ENCODE assay signal across 8 cellular contexts in genomic region chr17:78315355-78316114, GRCh38. TPM values are rescaled to one million over a fixed set of nuclear protein-coding genes. Genes with fewer than 3 reads are reported as not detected.
DNase-seq lines count a peak whose midpoint lies in the region; TF ChIP-seq lines count a peak whose summit lies in the region.

No MANE protein-coding gene starts in this region.

- H3K27ac Mint-ChIP-seq in type B pancreatic cell: peak overlapping the region; percentile 91

- no peaks in the 10 kb centered on the region for H3K36me3 Mint-ChIP-seq in type B pancreatic cell

- H3K4me3 ChIP-seq in BLaER1 treated with 17β-estradiol and CSF1 and Interleukin-3, amounts not matched to agents 10 nM and 100 nM: peak overlapping the region in 3 of 10 experiments; percentile 0 to 37 (median 35); a peak in 4 of 20 replicates
- H3K4me3 ChIP-seq in Karpas-422 (ENCODE audit: low read length): no peak overlapping the region

- H2AFZ ChIP-seq in Karpas-422 (ENCODE audit: low read length): no peak overlapping the region

- H3K9me3 ChIP-seq in BLaER1 treated with 17β-estradiol and CSF1 and Interleukin-3, amounts not matched to agents 10 nM and 100 nM (replicated peaks in 1 of 11): no peaks in the 10 kb centered on the region
- no peaks in the 10 kb centered on the region for H3K9me3 ChIP-seq in Karpas-422 (ENCODE audit: low read length)

- H3K9me3 Mint-ChIP-seq in type B pancreatic cell: no peaks in the 10 kb centered on the region

- no peak for TF ChIP-seq CTCF in type B pancreatic cell (conservative IDR thresholded peaks at IDR 0.05)

- peaks cover 26% of the 10 kb centered on the region for H3K4me1 Mint-ChIP-seq in type B pancreatic cell (ENCODE audit: unreplicated experiment)

- H3K4me3 Mint-ChIP-seq in type B pancreatic cell: peak overlapping the region; percentile 73

- peaks cover 48 to 84% (median 55%) of the 10 kb centered on the region in 10 experiments for H3K4me1 ChIP-seq in BLaER1 treated with 17β-estradiol and CSF1 and Interleukin-3, amounts not matched to agents 10 nM and 100 nM
- peaks cover 13% of the 10 kb centered on the region for H3K4me1 ChIP-seq in Karpas-422 (ENCODE audit: low read length)

- no peaks in the 10 kb centered on the region for H3K79me2 ChIP-seq in Karpas-422 (ENCODE audit: low read length)

- H3K36me3 ChIP-seq in BLaER1 treated with 17β-estradiol and CSF1 and Interleukin-3, amounts not matched to agents 10 nM and 100 nM: no peaks in the 10 kb centered on the region
- no peaks in the 10 kb centered on the region for H3K36me3 ChIP-seq in Karpas-422 (ENCODE audit: insufficient read depth, low read length)

- H3K27ac ChIP-seq in BLaER1 treated with 17β-estradiol and CSF1 and Interleukin-3, amounts not matched to agents 10 nM and 100 nM: peak overlapping the region in 10 of 11 experiments; percentile 30 to 86 (median 68); a peak in 20 of 22 replicates
- no peak overlapping the region for H3K27ac ChIP-seq in Karpas-422 (ENCODE audit: low read length)

- peak; percentile 38 for DNase-seq in Karpas-422
- peak; percentile 47 for DNase-seq in activated T-cell treated with anti-CD3 and anti-CD28 coated beads for 4 hours
- DNase-seq in fibroblast of gingiva (ENCODE audit: low read depth): peak; percentile 94
- peak; percentile 33 for DNase-seq in occipital lobe (lab: John Stamatoyannopoulos, UW)
- DNase-seq in type B pancreatic cell (ENCODE audit: extremely low spot score, unreplicated experiment): no peak
- no peak for DNase-seq in NCI-H82 (lab: John Stamatoyannopoulos, UW)
- DNase-seq in NCI-H446 (lab: John Stamatoyannopoulos, UW): no peak

- H3K9ac ChIP-seq in BLaER1 treated with 17β-estradiol and CSF1 and Interleukin-3, amounts not matched to agents 10 nM and 100 nM: peak overlapping the region; percentile 29 to 81 (median 52); a peak in 21 of 22 replicates
- H3K9ac ChIP-seq in Karpas-422 (ENCODE audit: low read length): no peak overlapping the region

- H3K4me2 ChIP-seq in BLaER1 treated with 17β-estradiol and CSF1 and Interleukin-3, amounts not matched to agents 10 nM and 100 nM: peak overlapping the region; percentile 85 to 98 (median 97)
- no peak overlapping the region for H3K4me2 ChIP-seq in Karpas-422 (ENCODE audit: low read depth, low read length, poor library complexity, severe bottlenecking)

- H3K27me3 Mint-ChIP-seq in type B pancreatic cell: peaks cover 11% of the 10 kb centered on the region

- peaks cover 0 to 14% (median 5%) of the 10 kb centered on the region in 11 experiments; a peak in 6 of 22 replicates for H3K27me3 ChIP-seq in BLaER1 treated with 17β-estradiol and CSF1 and Interleukin-3, amounts not matched to agents 10 nM and 100 nM
- no peaks in the 10 kb centered on the region; the same call in 1 of the 2 replicates for H3K27me3 ChIP-seq in Karpas-422 (ENCODE audit: low read length)

- H4K20me1 ChIP-seq in BLaER1 treated with 17β-estradiol and CSF1 and Interleukin-3, amounts not matched to agents 10 nM and 100 nM: no peaks in the 10 kb centered on the region
- no peaks in the 10 kb centered on the region for H4K20me1 ChIP-seq in Karpas-422 (ENCODE audit: insufficient read depth, low read depth, low read length)

- H3K9me2 ChIP-seq in Karpas-422 (replicated peaks; ENCODE audit: insufficient read depth, low read length): no peaks in the 10 kb centered on the region

RNA-seq across cellular contexts. Expression of gene SOCS3, which starts 44.3 kb away (rescaled TPM):
- not detected in 2 replicates for total RNA-seq in Karpas-422 (2014; rRNA removed; shearing (Covaris generic); ENCODE audit: low replicate concordance)
- 8.3 TPM for total RNA-seq in occipital lobe
- total RNA-seq in type B pancreatic cell (ENCODE audit: low replicate concordance): 16.9 and 21.1 TPM in 2 replicates

Comparison
In these comparisons a context has a peak if more than half of its experiments do, and no peak if none do; other contexts are left out.
1. DNase-seq: peak in Karpas-422 (single experiment), activated T-cell treated with anti-CD3 and anti-CD28 coated beads for 4 hours (single experiment), fibroblast of gingiva (single experiment) and occipital lobe (single experiment); none in type B pancreatic cell (single experiment), NCI-H82 (single experiment) and NCI-H446 (0 of 2).